ENCODE assay signal across 19 cellular contexts in the genomic region with DNA sequence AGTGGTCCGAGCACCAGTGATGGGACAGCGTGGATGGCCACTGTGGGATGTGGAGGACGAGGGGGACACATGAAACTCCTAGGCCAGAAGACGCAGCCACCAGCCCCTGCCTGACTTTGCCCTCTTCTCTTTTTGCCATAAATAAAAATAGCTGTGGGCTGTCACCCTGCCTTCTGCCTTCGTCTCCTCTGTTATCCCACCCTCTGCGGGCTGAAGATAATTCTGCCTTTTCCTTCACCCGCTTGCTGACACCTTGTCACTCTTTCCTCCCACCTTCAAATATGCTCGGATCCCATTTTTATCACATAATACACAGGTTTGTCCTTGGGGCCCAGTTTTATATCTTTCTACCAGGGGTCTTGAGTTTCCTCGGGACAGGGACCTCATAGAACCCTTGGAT.
"Had no signal": no experiment of that assay in that cellular context is flagged by ENCODE, and none has a peak within 500 bp of the region (broad histone marks: within the 10 kb centered on the region; RNA-seq: fewer than 3 reads in every experiment).

No MANE protein-coding gene starts in this region.

- H3K4me3 ChIP-seq: lower lobe of right lung, mucosa of descending colon, psoas muscle, sigmoid colon, upper lobe of right lung had no signal

- DNase-seq: activated CD4-positive, alpha-beta memory T cell treated with anti-CD3 and anti-CD28 coated beads, Interleukin-2, amount 10 ng/mL, durations not matched to agents 7 days and 5 days; activated CD4-positive, alpha-beta T cell treated with anti-CD3 and anti-CD28 coated beads for 36 hours; activated CD8-positive, alpha-beta memory T cell treated with anti-CD3 and anti-CD28 coated beads, Interleukin-2, amount 50 U/mL, for 4 hours; activated naive CD4-positive, alpha-beta T cell; activated T-cell treated with anti-CD3 and anti-CD28 coated beads, Interleukin-2, amount 50 U/mL, for 72 hours; cortex of kidney; effector CD8-positive, alpha-beta T cell; hippocampal formation; lower lobe of right lung; naive thymus-derived CD8-positive, alpha-beta T cell; occipital lobe; psoas muscle; sigmoid colon; stimulated activated CD4-positive, alpha-beta T cell treated with anti-CD3 and anti-CD28 coated beads, Interleukin-2, amount 100 ng/mL, for 48 hours; stimulated activated naive CD4-positive, alpha-beta T cell treated with Interleukin-2 at 50 U/mL for 16 hours; T-cell; upper lobe of right lung had no signal

- ATAC-seq: activated CD4-positive, alpha-beta T cell treated with anti-CD3 and anti-CD28 coated beads for 36 hours; activated T-cell treated with anti-CD3 and anti-CD28 coated beads, Interleukin-2, amount 50 U/mL, for 72 hours; lower lobe of right lung; mucosa of descending colon; naive thymus-derived CD8-positive, alpha-beta T cell; psoas muscle; T-cell; upper lobe of right lung had no signal

- H3K36me3 ChIP-seq: lower lobe of right lung, sigmoid colon, upper lobe of right lung had no signal

- H3K27ac ChIP-seq: lower lobe of right lung, upper lobe of right lung, VCaP had no signal

- H3K27me3 ChIP-seq: sigmoid colon, upper lobe of right lung had no signal

- H3K9me3 ChIP-seq: lower lobe of right lung, mucosa of descending colon, psoas muscle, sigmoid colon, upper lobe of right lung had no signal
